Comparison of ENCODE assay signal across 8 cellular contexts in genomic region chr15:41972341-41973237, GRCh38. TPM values are rescaled to one million over a fixed set of nuclear protein-coding genes. Genes with fewer than 3 reads are reported as not detected.
DNase-seq lines count a peak whose midpoint lies in the region; ATAC-seq and TF ChIP-seq lines count a peak whose summit lies in the region.

EHD4 (minus strand) TSS chr15:41972557; CDS start chr15:41972494, 63 bp downstream.

- H3K27ac ChIP-seq in left lung, result peak within 1 kb of the TSS; percentile 90 to 91

- peak; percentile 51 for TF ChIP-seq CTCF in CD14-positive monocyte (IDR thresholded peaks at IDR 0.05)
- no peak for TF ChIP-seq CTCF in left lung (IDR thresholded peaks at IDR 0.05)

- intact Hi-C loops in CD14-positive monocyte (cut with micrococcal nuclease), result loop anchor here (5.0 kb wide), 2 partner anchors 35 to 200 kb away; partner anchors contain the start of gene MAPKBP1 (in 1 of the 2)
- intact Hi-C loops in left lung (cut with DNase I), result no loop called here

- no peaks in the 10 kb centered on the region for H3K9me3 Mint-ChIP-seq in CD14-positive monocyte

- peak; percentile 99 for DNase-seq in CD14-positive monocyte (ENCODE audit: low spot score)
- peak; percentile 98 for DNase-seq in NCI-H748 (lab: John Stamatoyannopoulos, UW; ENCODE audit: unreplicated experiment)
- peak; percentile 86 to 95 for DNase-seq in activated CD4-positive, alpha-beta T cell treated with anti-CD3 and anti-CD28 coated beads, Interleukin-2, amount 50 U/mL, for 24 hours (ENCODE audit: low read depth in 1 of 2, low spot score in 1 of 2)
- peak; percentile 100 for DNase-seq in dermis blood vessel endothelial cell
- peak; percentile 99 to 100 for DNase-seq in left lung
- DNase-seq in stimulated activated CD4-positive, alpha-beta T cell treated with anti-CD3 and anti-CD28 coated beads, Interleukin-2, amount 100 ng/mL, for 48 hours, result peak; percentile 88 to 91

- H3K4me3 ChIP-seq in left lung, result peak within 1 kb of the TSS; percentile 87 to 98

- peaks cover 3 to 8% of the 10 kb centered on the region in 2 donors for H3K36me3 Mint-ChIP-seq in CD14-positive monocyte

- peak within 1 kb of the TSS; percentile 96 to 98 (median 97) for H3K27ac Mint-ChIP-seq in CD14-positive monocyte

- peak within 1 kb of the TSS; percentile 91 to 93 for H3K4me3 Mint-ChIP-seq in CD14-positive monocyte

- H3K27me3 Mint-ChIP-seq in CD14-positive monocyte (ENCODE audit: low read depth in 3 of 3), result peaks cover 0 to 2% (median 1%) of the 10 kb centered on the region in 3 donors

- H3K4me1 Mint-ChIP-seq in CD14-positive monocyte, result peaks cover 53% of the 10 kb centered on the region

- H3K4me1 ChIP-seq in left lung, result peaks cover 21 to 48% of the 10 kb centered on the region in 2 donors

- ATAC-seq in GM19351 (IDR thresholded peaks at IDR 0.05; ENCODE audit: unreplicated experiment) (peak; percentile 76), HG03521 (IDR thresholded peaks at IDR 0.05; ENCODE audit: unreplicated experiment) (peak; percentile 74), left lung (peak; percentile 93)

- H3K36me3 ChIP-seq in left lung, result no peaks in the 10 kb centered on the region

- no peaks in the 10 kb centered on the region for H3K27me3 ChIP-seq in left lung

- H3K9me3 ChIP-seq in left lung, result no peaks in the 10 kb centered on the region

RNA-seq across cellular contexts. Expression of gene EHD4, which starts in this region (rescaled TPM):
- polyA plus RNA-seq in CD14-positive monocyte, result 10 to 100 TPM; 14.2 to 16.0 TPM
- total RNA-seq in dermis blood vessel endothelial cell, result 84.4 and 128 TPM in 2 replicates
- 10 to 100 TPM; 23.0 to 32.6 TPM for total RNA-seq in left lung

Comparison
In these comparisons a context has a peak if more than half of its experiments do, and no peak if none do; other contexts are left out.
1. Peak in every context shown above with its lines: DNase-seq, ATAC-seq, H3K4me3 ChIP-seq and H3K27ac ChIP-seq.
2. intact Hi-C loops: an anchor here in CD14-positive monocyte (5.0 kb wide); none called in left lung.